ENCODE assay signal across 2 cellular contexts in the genomic region with DNA sequence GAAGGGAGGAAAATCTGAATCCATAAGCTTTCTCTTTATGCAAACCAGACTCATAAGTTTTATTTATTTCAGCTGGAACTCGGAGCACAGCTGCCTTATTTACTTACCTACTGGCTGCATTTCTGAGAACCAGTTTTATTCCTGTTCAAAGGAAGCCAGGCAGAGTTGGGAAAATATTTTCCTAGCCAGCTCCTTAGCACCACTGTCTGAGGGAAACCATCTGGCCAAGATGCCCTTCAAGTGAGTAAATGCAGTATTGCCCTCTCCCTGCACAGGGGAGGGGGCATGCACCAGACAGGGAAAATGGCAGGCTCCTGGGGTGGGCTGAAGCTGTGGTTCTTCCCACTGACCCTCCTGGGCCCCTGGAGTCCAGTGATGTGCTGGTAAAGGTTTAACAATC.
TF ChIP-seq lines count a peak whose summit lies in the region.

No MANE protein-coding gene starts in this region.

TF ChIP-seq in SK-N-SH treated with all-trans-retinoic acid at 6 μM for 48 hours, 23 proteins besides CTCF, POLR2A, EP300 and RAD21 (continued from another document):
- TF ChIP-seq, protein P1, sequence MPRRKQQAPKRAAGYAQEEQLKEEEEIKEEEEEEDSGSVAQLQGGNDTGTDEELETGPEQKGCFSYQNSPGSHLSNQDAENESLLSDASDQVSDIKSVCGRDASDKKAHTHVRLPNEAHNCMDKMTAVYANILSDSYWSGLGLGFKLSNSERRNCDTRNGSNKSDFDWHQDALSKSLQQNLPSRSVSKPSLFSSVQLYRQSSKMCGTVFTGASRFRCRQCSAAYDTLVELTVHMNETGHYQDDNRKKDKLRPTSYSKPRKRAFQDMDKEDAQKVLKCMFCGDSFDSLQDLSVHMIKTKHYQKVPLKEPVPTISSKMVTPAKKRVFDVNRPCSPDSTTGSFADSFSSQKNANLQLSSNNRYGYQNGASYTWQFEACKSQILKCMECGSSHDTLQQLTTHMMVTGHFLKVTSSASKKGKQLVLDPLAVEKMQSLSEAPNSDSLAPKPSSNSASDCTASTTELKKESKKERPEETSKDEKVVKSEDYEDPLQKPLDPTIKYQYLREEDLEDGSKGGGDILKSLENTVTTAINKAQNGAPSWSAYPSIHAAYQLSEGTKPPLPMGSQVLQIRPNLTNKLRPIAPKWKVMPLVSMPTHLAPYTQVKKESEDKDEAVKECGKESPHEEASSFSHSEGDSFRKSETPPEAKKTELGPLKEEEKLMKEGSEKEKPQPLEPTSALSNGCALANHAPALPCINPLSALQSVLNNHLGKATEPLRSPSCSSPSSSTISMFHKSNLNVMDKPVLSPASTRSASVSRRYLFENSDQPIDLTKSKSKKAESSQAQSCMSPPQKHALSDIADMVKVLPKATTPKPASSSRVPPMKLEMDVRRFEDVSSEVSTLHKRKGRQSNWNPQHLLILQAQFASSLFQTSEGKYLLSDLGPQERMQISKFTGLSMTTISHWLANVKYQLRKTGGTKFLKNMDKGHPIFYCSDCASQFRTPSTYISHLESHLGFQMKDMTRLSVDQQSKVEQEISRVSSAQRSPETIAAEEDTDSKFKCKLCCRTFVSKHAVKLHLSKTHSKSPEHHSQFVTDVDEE (CRISPR knock-in tag; IDR thresholded peaks at IDR 0.05): no peak
- TF ChIP-seq ZFP3 (CRISPR knock-in tag; IDR thresholded peaks at IDR 0.05) (no peak), ZNF70 (CRISPR knock-in tag; IDR thresholded peaks at IDR 0.05) (no peak), ZNF565 (CRISPR knock-in tag; conservative IDR thresholded peaks at IDR 0.05; ENCODE audit: low read depth) (no peak), ISL1 (CRISPR knock-in tag; IDR thresholded peaks at IDR 0.05) (no peak), RARB (CRISPR knock-in tag; IDR thresholded peaks at IDR 0.05) (no peak), TCF4 (CRISPR knock-in tag; IDR thresholded peaks at IDR 0.05; ENCODE audit: borderline replicate concordance) (no peak)
- TF ChIP-seq, protein P2, sequence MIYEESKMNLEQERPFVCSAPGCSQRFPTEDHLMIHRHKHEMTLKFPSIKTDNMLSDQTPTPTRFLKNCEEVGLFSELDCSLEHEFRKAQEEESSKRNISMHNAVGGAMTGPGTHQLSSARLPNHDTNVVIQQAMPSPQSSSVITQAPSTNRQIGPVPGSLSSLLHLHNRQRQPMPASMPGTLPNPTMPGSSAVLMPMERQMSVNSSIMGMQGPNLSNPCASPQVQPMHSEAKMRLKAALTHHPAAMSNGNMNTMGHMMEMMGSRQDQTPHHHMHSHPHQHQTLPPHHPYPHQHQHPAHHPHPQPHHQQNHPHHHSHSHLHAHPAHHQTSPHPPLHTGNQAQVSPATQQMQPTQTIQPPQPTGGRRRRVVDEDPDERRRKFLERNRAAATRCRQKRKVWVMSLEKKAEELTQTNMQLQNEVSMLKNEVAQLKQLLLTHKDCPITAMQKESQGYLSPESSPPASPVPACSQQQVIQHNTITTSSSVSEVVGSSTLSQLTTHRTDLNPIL (CRISPR knock-in tag; IDR thresholded peaks at IDR 0.05; ENCODE audit: low read depth): no peak
- TF ChIP-seq, protein P3, sequence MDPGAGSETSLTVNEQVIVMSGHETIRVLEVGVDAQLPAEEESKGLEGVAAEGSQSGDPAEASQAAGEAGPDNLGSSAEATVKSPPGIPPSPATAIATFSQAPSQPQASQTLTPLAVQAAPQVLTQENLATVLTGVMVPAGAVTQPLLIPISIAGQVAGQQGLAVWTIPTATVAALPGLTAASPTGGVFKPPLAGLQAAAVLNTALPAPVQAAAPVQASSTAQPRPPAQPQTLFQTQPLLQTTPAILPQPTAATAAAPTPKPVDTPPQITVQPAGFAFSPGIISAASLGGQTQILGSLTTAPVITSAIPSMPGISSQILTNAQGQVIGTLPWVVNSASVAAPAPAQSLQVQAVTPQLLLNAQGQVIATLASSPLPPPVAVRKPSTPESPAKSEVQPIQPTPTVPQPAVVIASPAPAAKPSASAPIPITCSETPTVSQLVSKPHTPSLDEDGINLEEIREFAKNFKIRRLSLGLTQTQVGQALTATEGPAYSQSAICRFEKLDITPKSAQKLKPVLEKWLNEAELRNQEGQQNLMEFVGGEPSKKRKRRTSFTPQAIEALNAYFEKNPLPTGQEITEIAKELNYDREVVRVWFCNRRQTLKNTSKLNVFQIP (CRISPR knock-in tag; IDR thresholded peaks at IDR 0.05; ENCODE audit: borderline replicate concordance, low read depth): no peak

TF ChIP-seq in SK-N-SH, 30 proteins besides CTCF, POLR2A, EP300 and RAD21 (continued from another document):
- TF ChIP-seq, protein P4, sequence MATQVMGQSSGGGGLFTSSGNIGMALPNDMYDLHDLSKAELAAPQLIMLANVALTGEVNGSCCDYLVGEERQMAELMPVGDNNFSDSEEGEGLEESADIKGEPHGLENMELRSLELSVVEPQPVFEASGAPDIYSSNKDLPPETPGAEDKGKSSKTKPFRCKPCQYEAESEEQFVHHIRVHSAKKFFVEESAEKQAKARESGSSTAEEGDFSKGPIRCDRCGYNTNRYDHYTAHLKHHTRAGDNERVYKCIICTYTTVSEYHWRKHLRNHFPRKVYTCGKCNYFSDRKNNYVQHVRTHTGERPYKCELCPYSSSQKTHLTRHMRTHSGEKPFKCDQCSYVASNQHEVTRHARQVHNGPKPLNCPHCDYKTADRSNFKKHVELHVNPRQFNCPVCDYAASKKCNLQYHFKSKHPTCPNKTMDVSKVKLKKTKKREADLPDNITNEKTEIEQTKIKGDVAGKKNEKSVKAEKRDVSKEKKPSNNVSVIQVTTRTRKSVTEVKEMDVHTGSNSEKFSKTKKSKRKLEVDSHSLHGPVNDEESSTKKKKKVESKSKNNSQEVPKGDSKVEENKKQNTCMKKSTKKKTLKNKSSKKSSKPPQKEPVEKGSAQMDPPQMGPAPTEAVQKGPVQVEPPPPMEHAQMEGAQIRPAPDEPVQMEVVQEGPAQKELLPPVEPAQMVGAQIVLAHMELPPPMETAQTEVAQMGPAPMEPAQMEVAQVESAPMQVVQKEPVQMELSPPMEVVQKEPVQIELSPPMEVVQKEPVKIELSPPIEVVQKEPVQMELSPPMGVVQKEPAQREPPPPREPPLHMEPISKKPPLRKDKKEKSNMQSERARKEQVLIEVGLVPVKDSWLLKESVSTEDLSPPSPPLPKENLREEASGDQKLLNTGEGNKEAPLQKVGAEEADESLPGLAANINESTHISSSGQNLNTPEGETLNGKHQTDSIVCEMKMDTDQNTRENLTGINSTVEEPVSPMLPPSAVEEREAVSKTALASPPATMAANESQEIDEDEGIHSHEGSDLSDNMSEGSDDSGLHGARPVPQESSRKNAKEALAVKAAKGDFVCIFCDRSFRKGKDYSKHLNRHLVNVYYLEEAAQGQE (IDR thresholded peaks at IDR 0.05; ENCODE audit: low read depth, low read length): no peak
- no peak for TF ChIP-seq TEAD4 (IDR thresholded peaks at IDR 0.05; ENCODE audit: borderline replicate concordance, insufficient read depth)
- TF ChIP-seq, protein P5, sequence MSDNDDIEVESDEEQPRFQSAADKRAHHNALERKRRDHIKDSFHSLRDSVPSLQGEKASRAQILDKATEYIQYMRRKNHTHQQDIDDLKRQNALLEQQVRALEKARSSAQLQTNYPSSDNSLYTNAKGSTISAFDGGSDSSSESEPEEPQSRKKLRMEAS (IDR thresholded peaks at IDR 0.05; ENCODE audit: low read depth): no peak
- TF ChIP-seq RCOR1 (IDR thresholded peaks at IDR 0.05; ENCODE audit: low read length): no peak
- no peak for TF ChIP-seq MXI1 (IDR thresholded peaks at IDR 0.05; ENCODE audit: low read depth, low read length)
- no peak for TF ChIP-seq MEF2A (IDR thresholded peaks at IDR 0.05; ENCODE audit: borderline replicate concordance, low read depth)
- TF ChIP-seq, protein P6, sequence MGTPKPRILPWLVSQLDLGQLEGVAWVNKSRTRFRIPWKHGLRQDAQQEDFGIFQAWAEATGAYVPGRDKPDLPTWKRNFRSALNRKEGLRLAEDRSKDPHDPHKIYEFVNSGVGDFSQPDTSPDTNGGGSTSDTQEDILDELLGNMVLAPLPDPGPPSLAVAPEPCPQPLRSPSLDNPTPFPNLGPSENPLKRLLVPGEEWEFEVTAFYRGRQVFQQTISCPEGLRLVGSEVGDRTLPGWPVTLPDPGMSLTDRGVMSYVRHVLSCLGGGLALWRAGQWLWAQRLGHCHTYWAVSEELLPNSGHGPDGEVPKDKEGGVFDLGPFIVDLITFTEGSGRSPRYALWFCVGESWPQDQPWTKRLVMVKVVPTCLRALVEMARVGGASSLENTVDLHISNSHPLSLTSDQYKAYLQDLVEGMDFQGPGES (IDR thresholded peaks at IDR 0.05; ENCODE audit: low read depth, low read length): no peak
- no peak for TF ChIP-seq JUND (IDR thresholded peaks at IDR 0.05)
- TF ChIP-seq ELF1 (IDR thresholded peaks at IDR 0.05): no peak
- no peak for TF ChIP-seq SMC3 (IDR thresholded peaks at IDR 0.05; ENCODE audit: low read depth, low read length)
- TF ChIP-seq, protein P7, sequence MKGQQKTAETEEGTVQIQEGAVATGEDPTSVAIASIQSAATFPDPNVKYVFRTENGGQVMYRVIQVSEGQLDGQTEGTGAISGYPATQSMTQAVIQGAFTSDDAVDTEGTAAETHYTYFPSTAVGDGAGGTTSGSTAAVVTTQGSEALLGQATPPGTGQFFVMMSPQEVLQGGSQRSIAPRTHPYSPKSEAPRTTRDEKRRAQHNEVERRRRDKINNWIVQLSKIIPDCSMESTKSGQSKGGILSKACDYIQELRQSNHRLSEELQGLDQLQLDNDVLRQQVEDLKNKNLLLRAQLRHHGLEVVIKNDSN (IDR thresholded peaks at IDR 0.05; ENCODE audit: borderline replicate concordance, low read depth): no peak
- no peak for TF ChIP-seq NRF1 (IDR thresholded peaks at IDR 0.05; ENCODE audit: low read depth, low read length)
- no peak for TF ChIP-seq FOSL2 (IDR thresholded peaks at IDR 0.05; ENCODE audit: borderline replicate concordance, low read depth)
- TF ChIP-seq GABPA (IDR thresholded peaks at IDR 0.05; ENCODE audit: low read depth): no peak
- no peak for TF ChIP-seq SIN3A (IDR thresholded peaks at IDR 0.05; ENCODE audit: borderline replicate concordance, low read depth, low read length)
- no peak for TF ChIP-seq RXRA (IDR thresholded peaks at IDR 0.05; ENCODE audit: borderline replicate concordance, low read depth)
